8 cellular contexts compared by ENCODE assay signal in genomic region chr1:23591460-23592208, GRCh38. TPM values are rescaled to one million over a fixed set of nuclear protein-coding genes. Genes with fewer than 3 reads are reported as not detected.
DNase-seq lines count a peak whose midpoint lies in the region; ATAC-seq and TF ChIP-seq lines count a peak whose summit lies in the region.

No MANE protein-coding gene starts in this region.

- H3K27me3 ChIP-seq in heart left ventricle, result no peaks in the 10 kb centered on the region
- H3K27me3 ChIP-seq in testis, result no peaks in the 10 kb centered on the region
- H3K27me3 ChIP-seq in sigmoid colon, result no peaks in the 10 kb centered on the region

- no peaks in the 10 kb centered on the region for H3K9me3 Mint-ChIP-seq in stimulated activated naive CD8-positive, alpha-beta T cell treated with anti-CD3 and anti-CD28 coated beads, Interleukin-15, amount 100 ng/mL, for 72 hours

- intact Hi-C loops in heart left ventricle (cut with DNase I), result loop anchor here in 1 of 10 donors (5.0 kb wide), 1 partner anchor 41 kb away; no protein-coding TSS in a partner anchor
- intact Hi-C loops in left cardiac atrium (cut with DNase I), result no loop called here
- intact Hi-C loops in testis (cut with DNase I; ENCODE audit: low total_unique reads), result no loop called here
- intact Hi-C loops in sigmoid colon (cut with DNase I), result no loop called here

- H3K4me3 ChIP-seq in heart left ventricle, result no peak overlapping the region
- no peak overlapping the region for H3K4me3 ChIP-seq in testis
- no peak overlapping the region for H3K4me3 ChIP-seq in sigmoid colon

- H3K27ac ChIP-seq in heart left ventricle (peak overlapping the region in 8 of 12 donors; percentile 11 to 70 (median 50)), testis (no peak overlapping the region), sigmoid colon (no peak overlapping the region)

- peak overlapping the region; percentile 96 to 98 for H3K27ac Mint-ChIP-seq in stimulated activated naive CD8-positive, alpha-beta T cell treated with anti-CD3 and anti-CD28 coated beads, Interleukin-15, amount 100 ng/mL, for 72 hours

- no peak for TF ChIP-seq CTCF in heart left ventricle (IDR thresholded peaks at IDR 0.05)
- TF ChIP-seq CTCF in testis (IDR thresholded peaks at IDR 0.05), result no peak
- TF ChIP-seq CTCF in sigmoid colon (IDR thresholded peaks at IDR 0.05), result no peak

- TF ChIP-seq POLR2A in heart left ventricle (IDR thresholded peaks at IDR 0.05) (no peak), testis (IDR thresholded peaks at IDR 0.05) (no peak), sigmoid colon (IDR thresholded peaks at IDR 0.05) (no peak)

- H3K27me3 Mint-ChIP-seq in stimulated activated naive CD8-positive, alpha-beta T cell treated with anti-CD3 and anti-CD28 coated beads, Interleukin-15, amount 100 ng/mL, for 72 hours, result no peaks in the 10 kb centered on the region

- H3K36me3 ChIP-seq in heart left ventricle, result no peaks in the 10 kb centered on the region
- no peaks in the 10 kb centered on the region for H3K36me3 ChIP-seq in testis (ENCODE audit: low read depth, missing control alignments)
- H3K36me3 ChIP-seq in sigmoid colon, result no peaks in the 10 kb centered on the region

- H3K4me3 Mint-ChIP-seq in stimulated activated naive CD8-positive, alpha-beta T cell treated with anti-CD3 and anti-CD28 coated beads, Interleukin-15, amount 100 ng/mL, for 72 hours, result peak overlapping the region; percentile 73 to 78

- peaks cover 93% of the 10 kb centered on the region for H3K4me1 Mint-ChIP-seq in stimulated activated naive CD8-positive, alpha-beta T cell treated with anti-CD3 and anti-CD28 coated beads, Interleukin-15, amount 100 ng/mL, for 72 hours

- no peak for TF ChIP-seq EP300 in sigmoid colon (IDR thresholded peaks at IDR 0.05)

- WGBS in heart left ventricle, 4 donors, result 70 to 78% (median 72%) methylated on average over 15 of the region's 15 CpGs
- 85 to 89% methylated on average over 9 to 15 of the region's 15 CpGs for WGBS in testis, 2 donors
- WGBS in sigmoid colon, 2 donors, result 59 to 71% methylated on average over 15 of the region's 15 CpGs

- H3K4me1 ChIP-seq in heart left ventricle (peaks cover 0 to 32% (median 14%) of the 10 kb centered on the region in 12 donors), testis (no peaks in the 10 kb centered on the region), sigmoid colon (no peaks in the 10 kb centered on the region)

- ATAC-seq in heart left ventricle (peak; percentile 37 to 90 (median 58)), left cardiac atrium (no peak)
- peak; percentile 96 for ATAC-seq in stimulated activated naive CD8-positive, alpha-beta T cell treated with anti-CD3 and anti-CD28 coated beads, Interleukin-15, amount 100 ng/mL, for 72 hours

- H3K9me3 ChIP-seq in heart left ventricle (no peaks in the 10 kb centered on the region), testis (no peaks in the 10 kb centered on the region), sigmoid colon (no peaks in the 10 kb centered on the region)

- DNase-seq in heart left ventricle (peak; percentile 27 to 57 (median 40)), left cardiac atrium (no peak), NCI-H524 (lab: John Stamatoyannopoulos, UW) (peak; percentile 72 to 91), dermis microvascular lymphatic vessel endothelial cell (ENCODE audit: low read depth in 2 of 2) (peak; percentile 18 to 56), testis (no peak), ureter (ENCODE audit: low spot score) (no peak), sigmoid colon (no peak)
- peak; percentile 78 to 87 for DNase-seq in stimulated activated naive CD8-positive, alpha-beta T cell treated with anti-CD3 and anti-CD28 coated beads, Interleukin-15, amount 100 ng/mL, for 72 hours

RNA-seq across cellular contexts. Expression of gene ID3, which starts 32.3 kb away (rescaled TPM):
- total RNA-seq in heart left ventricle, result 100 to 1,000 TPM in 3 of 9 donors, 10 to 100 TPM in 6; 57.5 to 185 (median 91.0) TPM
- polyA plus RNA-seq in heart left ventricle, result 100 to 1,000 TPM in 1 of 2 donors, 10 to 100 TPM in 1; 55.3 to 153 TPM
- total RNA-seq in left cardiac atrium, result 100 to 1,000 TPM; 119 to 172 TPM
- total RNA-seq in dermis microvascular lymphatic vessel endothelial cell, result 478 and 570 TPM in 2 replicates
- 10 to 100 TPM; 27.2 to 34.5 TPM for total RNA-seq in testis
- 24.5 TPM for polyA plus RNA-seq in testis (ENCODE audit: insufficient read depth, low read depth, low replicate concordance)
- total RNA-seq in ureter, result 81.0 TPM
- 100 to 1,000 TPM in 2 of 4 donors, 10 to 100 TPM in 2; 72.1 to 144 (median 92.6) TPM for total RNA-seq in sigmoid colon
- 100 to 1,000 TPM; 114 to 232 (median 220) TPM for polyA plus RNA-seq in sigmoid colon

Comparison
In these comparisons a context has a peak if more than half of its experiments do, and no peak if none do; other contexts are left out.
1. ATAC-seq: peak in heart left ventricle (4 of 4) and stimulated activated naive CD8-positive, alpha-beta T cell treated with anti-CD3 and anti-CD28 coated beads, Interleukin-15, amount 100 ng/mL, for 72 hours (single experiment); none in left cardiac atrium (0 of 2).
2. DNase-seq: peak in heart left ventricle (5 of 5), NCI-H524 (2 of 2), dermis microvascular lymphatic vessel endothelial cell (2 of 2) and stimulated activated naive CD8-positive, alpha-beta T cell treated with anti-CD3 and anti-CD28 coated beads, Interleukin-15, amount 100 ng/mL, for 72 hours (2 of 2); none in left cardiac atrium (single experiment), testis (single experiment), ureter (single experiment) and sigmoid colon (single experiment).
3. H3K27ac ChIP-seq: peak in heart left ventricle (8 of 12); none in testis (0 of 2) and sigmoid colon (0 of 4).